Comparison of ENCODE assay signal across 8 cellular contexts in the genomic region with DNA sequence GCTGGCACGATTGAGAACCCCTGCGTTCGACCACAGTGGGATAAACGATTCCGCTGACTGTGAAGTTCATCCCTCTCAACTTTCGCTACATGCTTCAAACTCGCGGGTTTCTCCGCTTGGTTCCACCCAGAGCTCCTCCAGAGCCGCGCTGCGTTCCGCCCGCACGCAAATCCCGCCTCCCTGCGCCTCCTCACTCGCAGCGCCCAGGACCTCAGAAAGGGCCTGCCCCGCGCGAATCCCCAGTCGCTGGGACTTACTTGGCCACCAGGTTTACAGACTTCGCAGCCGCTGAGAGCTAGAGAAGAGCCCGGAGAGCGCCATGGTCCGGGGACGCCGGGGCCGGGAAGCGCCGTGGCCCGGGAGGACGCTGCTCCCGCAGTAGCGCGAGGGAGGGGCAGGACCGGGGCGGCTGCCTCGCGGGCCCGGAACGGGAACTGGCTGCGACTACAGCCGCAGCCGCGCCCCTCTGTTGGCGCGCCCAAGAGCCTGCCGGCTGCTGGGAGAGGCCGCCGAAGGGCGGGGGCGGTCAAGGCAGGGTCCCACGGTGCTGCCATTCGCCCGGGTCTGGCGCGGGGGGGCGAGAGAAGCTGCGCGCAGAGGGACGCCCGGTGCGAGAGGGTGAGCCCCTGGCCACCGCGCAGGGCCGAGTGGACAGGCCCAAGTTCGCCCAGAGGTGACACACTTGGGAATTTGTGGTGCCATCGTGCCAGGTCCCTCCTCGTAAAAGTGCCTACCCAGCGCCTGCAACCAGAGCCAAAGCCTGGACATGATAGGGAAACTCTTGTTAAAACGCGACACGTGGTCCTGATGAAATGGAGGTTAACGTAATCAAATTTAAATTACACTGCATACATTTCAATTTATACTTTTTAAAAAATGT. TPM values are rescaled to one million over a fixed set of nuclear protein-coding genes. Genes with fewer than 3 reads are reported as not detected.
A peak's percentile ranks its signal among the peaks of the same experiment; 100 is the strongest.
DNase-seq lines count a peak whose midpoint lies in the region; ATAC-seq and TF ChIP-seq lines count a peak whose summit lies in the region.

A gene with protein sequence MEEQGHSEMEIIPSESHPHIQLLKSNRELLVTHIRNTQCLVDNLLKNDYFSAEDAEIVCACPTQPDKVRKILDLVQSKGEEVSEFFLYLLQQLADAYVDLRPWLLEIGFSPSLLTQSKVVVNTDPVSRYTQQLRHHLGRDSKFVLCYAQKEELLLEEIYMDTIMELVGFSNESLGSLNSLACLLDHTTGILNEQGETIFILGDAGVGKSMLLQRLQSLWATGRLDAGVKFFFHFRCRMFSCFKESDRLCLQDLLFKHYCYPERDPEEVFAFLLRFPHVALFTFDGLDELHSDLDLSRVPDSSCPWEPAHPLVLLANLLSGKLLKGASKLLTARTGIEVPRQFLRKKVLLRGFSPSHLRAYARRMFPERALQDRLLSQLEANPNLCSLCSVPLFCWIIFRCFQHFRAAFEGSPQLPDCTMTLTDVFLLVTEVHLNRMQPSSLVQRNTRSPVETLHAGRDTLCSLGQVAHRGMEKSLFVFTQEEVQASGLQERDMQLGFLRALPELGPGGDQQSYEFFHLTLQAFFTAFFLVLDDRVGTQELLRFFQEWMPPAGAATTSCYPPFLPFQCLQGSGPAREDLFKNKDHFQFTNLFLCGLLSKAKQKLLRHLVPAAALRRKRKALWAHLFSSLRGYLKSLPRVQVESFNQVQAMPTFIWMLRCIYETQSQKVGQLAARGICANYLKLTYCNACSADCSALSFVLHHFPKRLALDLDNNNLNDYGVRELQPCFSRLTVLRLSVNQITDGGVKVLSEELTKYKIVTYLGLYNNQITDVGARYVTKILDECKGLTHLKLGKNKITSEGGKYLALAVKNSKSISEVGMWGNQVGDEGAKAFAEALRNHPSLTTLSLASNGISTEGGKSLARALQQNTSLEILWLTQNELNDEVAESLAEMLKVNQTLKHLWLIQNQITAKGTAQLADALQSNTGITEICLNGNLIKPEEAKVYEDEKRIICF (minus strand): TSS at position 436 of the 880 bp plus-strand sequence. CDS start 21,863 bp downstream, outside the sequence.

- H3K27me3 ChIP-seq in left ventricle myocardium inferior (ENCODE audit: low read depth) (no peaks in the 10 kb centered on the region), psoas muscle (ENCODE audit: insufficient read depth in 3 of 3, low read length in 2 of 3) (no peaks in the 10 kb centered on the region)

- peak; percentile 92 to 98 (median 94) for ATAC-seq in psoas muscle

- 0 to 1% (median 0%) methylated on average over 62 to 77 of the region's 77 CpGs for WGBS in psoas muscle, 3 donors

- peak; percentile 90 for DNase-seq in GM10248 (ENCODE audit: extremely low spot score)
- peak; percentile 72 for DNase-seq in MV-4-11 (lab: John Stamatoyannopoulos, UW)
- peak; percentile 70 for DNase-seq in amniotic stem cell (lab: John Stamatoyannopoulos, UW)
- peak; percentile 85 for DNase-seq in left ventricle myocardium inferior
- DNase-seq in psoas muscle: peak; percentile 76 to 87
- DNase-seq in ureter (ENCODE audit: low spot score): peak; percentile 79

- no peaks in the 10 kb centered on the region for H3K4me1 ChIP-seq in HEK293 (ENCODE audit: control insufficient read depth, insufficient read depth, low read length)
- H3K4me1 ChIP-seq in left ventricle myocardium inferior: peaks cover 60% of the 10 kb centered on the region
- H3K4me1 ChIP-seq in psoas muscle: peaks cover 24% of the 10 kb centered on the region

- H3K27ac ChIP-seq in HEK293 (ENCODE audit: extremely low read depth, low read depth, low read length): peak within 1 kb of the TSS; percentile 73
- peak within 1 kb of the TSS; percentile 98 for H3K27ac ChIP-seq in left ventricle myocardium inferior (replicated peaks)
- peak within 1 kb of the TSS; percentile 88 for H3K27ac ChIP-seq in psoas muscle

- H3K4me3 ChIP-seq in HEK293 (ENCODE audit: low read depth, low read length): peak within 1 kb of the TSS; percentile 71
- H3K4me3 ChIP-seq in left ventricle myocardium inferior: peak within 1 kb of the TSS; percentile 76
- peak within 1 kb of the TSS; percentile 92 for H3K4me3 ChIP-seq in psoas muscle

- H3K36me3 ChIP-seq in HEK293 (ENCODE audit: control insufficient read depth in 2 of 2, insufficient read depth in 1 of 2, low read length in 2 of 2): peaks cover 0 to 4% of the 10 kb centered on the region in 2 experiments; a peak in 1 of 3 replicates
- H3K36me3 ChIP-seq in left ventricle myocardium inferior: no peaks in the 10 kb centered on the region
- no peaks in the 10 kb centered on the region for H3K36me3 ChIP-seq in psoas muscle (ENCODE audit: insufficient read depth in 1 of 2, low read depth in 1 of 2)

- H3K9me3 ChIP-seq in HEK293 (ENCODE audit: control insufficient read depth, insufficient read depth, low read depth, low read length) (no peaks in the 10 kb centered on the region), left ventricle myocardium inferior (replicated peaks) (no peaks in the 10 kb centered on the region), psoas muscle (no peaks in the 10 kb centered on the region)

- no peak for TF ChIP-seq CTCF in GM10248 (IDR thresholded peaks at IDR 0.05; ENCODE audit: control extremely low read depth, extremely low read depth, low read depth, missing control alignments)
- peak; percentile 25; the same call in 1 of the 2 replicates for TF ChIP-seq CTCF in HEK293 (tag by site-specific recombination; IDR thresholded peaks at IDR 0.05)
- TF ChIP-seq CTCF in left ventricle myocardium inferior (IDR thresholded peaks at IDR 0.05; ENCODE audit: borderline replicate concordance): peak; percentile 37
- peak; percentile 18 for TF ChIP-seq CTCF in psoas muscle (IDR thresholded peaks at IDR 0.05)

- POLR2A ChIA-PET in GM10248 (lab: Yijun Ruan, JAX) (no interaction called here), HEK293 (lab: Yijun Ruan, JAX) (interaction anchor here (0.6 to 2.6 kb wide), 3 partner anchors 9 to 332 kb away, joined by 3 to 17 read pairs (median 7); no protein-coding TSS in a partner anchor)

- intact Hi-C loops in T-helper 1 cell treated with Interleukin-12 subunit alpha and Interleukin-12 subunit beta and Interleukin-4 antibody, amounts not matched to agents 30 ng/mL and 1 ng/mL, for 36 hours (cut with micrococcal nuclease): loop anchor here (1.0 to 2.0 kb wide), 10 partner anchors 26 to 452 kb away; a partner anchor contains a TSS
- intact Hi-C loops in left ventricle myocardium inferior (cut with micrococcal nuclease): no loop called here
- intact Hi-C loops in psoas muscle (cut with DNase I): loop anchor here in 1 of 2 donors (2.0 kb wide), 1 partner anchor 26 kb away; a partner anchor contains a TSS

- CTCF ChIA-PET in GM10248 (lab: Yijun Ruan, JAX): interaction anchor here (0.8 to 2.0 kb wide), 10 partner anchors 10 to 403 kb away, joined by 3 to 12 read pairs (median 4); no protein-coding TSS in a partner anchor
- CTCF ChIA-PET in HEK293 (lab: Yijun Ruan, JAX): interaction anchor here (1.2 to 2.0 kb wide), 2 partner anchors 9 to 73 kb away, joined by 3 to 9 read pairs; no protein-coding TSS in a partner anchor

TF ChIP-seq in HEK293, 187 proteins besides CTCF, POLR2A, EP300 and RAD21 (continues in another document):
- TF ChIP-seq SP7 (tag by site-specific recombination; IDR thresholded peaks at IDR 0.05) (peak; percentile 34; the same call in 1 of the 2 replicates), ZBTB17 (tag by site-specific recombination; IDR thresholded peaks at IDR 0.05) (peak; percentile 16), ZNF76 (tag by site-specific recombination; IDR thresholded peaks at IDR 0.05; ENCODE audit: borderline replicate concordance, low read depth) (peak; percentile 61; the same call in 1 of the 2 replicates), ZNF843 (tag by site-specific recombination; IDR thresholded peaks at IDR 0.05) (no peak), SP2 (tag by site-specific recombination; IDR thresholded peaks at IDR 0.05) (peak; percentile 76), ZNF138 (tag by site-specific recombination; IDR thresholded peaks at IDR 0.05; ENCODE audit: borderline replicate concordance) (no peak), ZNF24 (tag by site-specific recombination; IDR thresholded peaks at IDR 0.05) (no peak), ZBTB7A (tag by site-specific recombination; IDR thresholded peaks at IDR 0.05; ENCODE audit: low read depth) (no peak), ZNF140 (tag by site-specific recombination; IDR thresholded peaks at IDR 0.05) (no peak)
- TF ChIP-seq, protein P1, sequence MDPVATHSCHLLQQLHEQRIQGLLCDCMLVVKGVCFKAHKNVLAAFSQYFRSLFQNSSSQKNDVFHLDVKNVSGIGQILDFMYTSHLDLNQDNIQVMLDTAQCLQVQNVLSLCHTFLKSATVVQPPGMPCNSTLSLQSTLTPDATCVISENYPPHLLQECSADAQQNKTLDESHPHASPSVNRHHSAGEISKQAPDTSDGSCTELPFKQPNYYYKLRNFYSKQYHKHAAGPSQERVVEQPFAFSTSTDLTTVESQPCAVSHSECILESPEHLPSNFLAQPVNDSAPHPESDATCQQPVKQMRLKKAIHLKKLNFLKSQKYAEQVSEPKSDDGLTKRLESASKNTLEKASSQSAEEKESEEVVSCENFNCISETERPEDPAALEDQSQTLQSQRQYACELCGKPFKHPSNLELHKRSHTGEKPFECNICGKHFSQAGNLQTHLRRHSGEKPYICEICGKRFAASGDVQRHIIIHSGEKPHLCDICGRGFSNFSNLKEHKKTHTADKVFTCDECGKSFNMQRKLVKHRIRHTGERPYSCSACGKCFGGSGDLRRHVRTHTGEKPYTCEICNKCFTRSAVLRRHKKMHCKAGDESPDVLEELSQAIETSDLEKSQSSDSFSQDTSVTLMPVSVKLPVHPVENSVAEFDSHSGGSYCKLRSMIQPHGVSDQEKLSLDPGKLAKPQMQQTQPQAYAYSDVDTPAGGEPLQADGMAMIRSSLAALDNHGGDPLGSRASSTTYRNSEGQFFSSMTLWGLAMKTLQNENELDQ (tag by site-specific recombination; IDR thresholded peaks at IDR 0.05; ENCODE audit: low read depth): no peak
- TF ChIP-seq, protein P2, sequence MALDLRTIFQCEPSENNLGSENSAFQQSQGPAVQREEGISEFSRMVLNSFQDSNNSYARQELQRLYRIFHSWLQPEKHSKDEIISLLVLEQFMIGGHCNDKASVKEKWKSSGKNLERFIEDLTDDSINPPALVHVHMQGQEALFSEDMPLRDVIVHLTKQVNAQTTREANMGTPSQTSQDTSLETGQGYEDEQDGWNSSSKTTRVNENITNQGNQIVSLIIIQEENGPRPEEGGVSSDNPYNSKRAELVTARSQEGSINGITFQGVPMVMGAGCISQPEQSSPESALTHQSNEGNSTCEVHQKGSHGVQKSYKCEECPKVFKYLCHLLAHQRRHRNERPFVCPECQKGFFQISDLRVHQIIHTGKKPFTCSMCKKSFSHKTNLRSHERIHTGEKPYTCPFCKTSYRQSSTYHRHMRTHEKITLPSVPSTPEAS (tag by site-specific recombination; IDR thresholded peaks at IDR 0.05): no peak

RNA-seq across cellular contexts. Expression of the gene that starts here (rescaled TPM):
- total RNA-seq in T-helper 1 cell treated with Interleukin-12 subunit alpha and Interleukin-12 subunit beta and Interleukin-4 antibody, amounts not matched to agents 30 ng/mL and 1 ng/mL, for 36 hours: 20.1 and 23.2 TPM in 2 replicates
- total RNA-seq in left ventricle myocardium inferior (7.0 TPM), psoas muscle (1 to 10 TPM; 2.5 to 4.1 (median 2.9) TPM), ureter (24.4 TPM)
- 1 to 10 TPM; 1.7 to 3.3 (median 2.0) TPM for polyA plus RNA-seq in psoas muscle

Comparison
In these comparisons a context has a peak if more than half of its experiments do, and no peak if none do; other contexts are left out.
1. Peak in every context shown above with its lines: DNase-seq, ATAC-seq, H3K4me3 ChIP-seq and H3K27ac ChIP-seq.